In the genomic region with DNA sequence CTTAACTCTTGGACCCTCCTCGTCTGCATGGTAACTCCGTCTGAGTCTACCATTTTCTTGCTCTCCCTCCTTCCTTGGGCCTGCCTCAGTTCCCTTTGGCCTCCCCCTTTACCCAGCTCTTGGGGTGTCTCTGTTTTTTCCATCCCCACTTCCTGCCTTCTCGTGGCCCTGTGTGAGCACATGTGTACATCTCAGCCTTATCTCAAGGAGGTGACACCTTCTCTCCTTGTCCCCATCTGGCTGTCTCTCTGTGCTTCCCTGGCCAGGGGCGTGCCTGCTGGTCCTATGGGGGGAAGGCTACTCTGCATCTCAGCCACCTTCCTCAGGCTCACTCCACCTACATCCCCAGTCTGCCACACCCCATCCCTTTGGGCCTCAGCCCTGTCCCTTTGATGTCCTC, we compare ENCODE assay signal across 8 cellular contexts. TPM values are rescaled to one million over a fixed set of nuclear protein-coding genes. Genes with fewer than 3 reads are reported as not detected.
DNase-seq lines count a peak whose midpoint lies in the region; ATAC-seq and TF ChIP-seq lines count a peak whose summit lies in the region.

No MANE protein-coding gene starts in this region.

- no peaks in the 10 kb centered on the region for H3K36me3 ChIP-seq in RWPE2 (ENCODE audit: low read depth)

- no peak for TF ChIP-seq CTCF in RWPE2 (IDR thresholded peaks at IDR 0.05; ENCODE audit: poor library complexity, severe bottlenecking)

- ATAC-seq in RWPE2 (ENCODE audit: low read depth) = no peak
- ATAC-seq in effector memory CD8-positive, alpha-beta T cell (replicated peaks) = no peak
- peak; percentile 5 for ATAC-seq in sciatic nerve
- no peak for ATAC-seq in GM18868 (IDR thresholded peaks at IDR 0.05; ENCODE audit: unreplicated experiment)
- ATAC-seq in GM18873 (IDR thresholded peaks at IDR 0.05; ENCODE audit: low FRiP score, unreplicated experiment) = no peak

- peak overlapping the region; percentile 38 for H3K27ac ChIP-seq in RWPE2 (ENCODE audit: poor library complexity, severe bottlenecking)

- H3K9me3 ChIP-seq in RWPE2 (ENCODE audit: severe bottlenecking) = no peaks in the 10 kb centered on the region

- peaks cover 7% of the 10 kb centered on the region for H3K4me1 ChIP-seq in RWPE2 (ENCODE audit: insufficient read depth, poor library complexity, severe bottlenecking)

- H3K27me3 ChIP-seq in RWPE2 (ENCODE audit: insufficient read depth, poor library complexity, severe bottlenecking) = no peaks in the 10 kb centered on the region

- peak; percentile 46 for DNase-seq in GF-D8 (lab: John Stamatoyannopoulos, UW)
- DNase-seq in RWPE2 (ENCODE audit: low spot score) = no peak
- DNase-seq in effector memory CD8-positive, alpha-beta T cell = no peak
- DNase-seq in sciatic nerve (ENCODE audit: low spot score) = no peak
- no peak for DNase-seq in effector CD8-positive, alpha-beta T cell (lab: John Stamatoyannopoulos, UW)
- no peak for DNase-seq in NCI-H510A (lab: John Stamatoyannopoulos, UW)

- H3K4me3 ChIP-seq in RWPE2 (ENCODE audit: severe bottlenecking) = no peak overlapping the region

- peaks cover 27 to 28% of the 10 kb centered on the region in 2 donors for H3K4me1 Mint-ChIP-seq in effector memory CD8-positive, alpha-beta T cell (ENCODE audit: low read depth in 2 of 2)

- peaks cover 3 to 7% of the 10 kb centered on the region in 2 donors for H3K9me3 Mint-ChIP-seq in effector memory CD8-positive, alpha-beta T cell

- peaks cover 5% of the 10 kb centered on the region for H3K36me3 Mint-ChIP-seq in effector memory CD8-positive, alpha-beta T cell (ENCODE audit: insufficient read depth)

- intact Hi-C loops in sciatic nerve (cut with DNase I) = no loop called here

- peak overlapping the region; percentile 93 to 94 for H3K4me3 Mint-ChIP-seq in effector memory CD8-positive, alpha-beta T cell

- peak overlapping the region; percentile 90 to 94 for H3K27ac Mint-ChIP-seq in effector memory CD8-positive, alpha-beta T cell

- H3K27me3 Mint-ChIP-seq in effector memory CD8-positive, alpha-beta T cell = no peaks in the 10 kb centered on the region

RNA-seq across cellular contexts. Expression of a gene that starts 6.6 kb away (rescaled TPM):
- total RNA-seq in sciatic nerve = 13.3 TPM

RNA-seq across cellular contexts. Expression of a gene that starts 9.1 kb away (rescaled TPM):
- total RNA-seq in sciatic nerve = 36.6 TPM

RNA-seq across cellular contexts. Expression of a gene that starts 20.4 kb away (rescaled TPM):
- 13.1 TPM for total RNA-seq in sciatic nerve

RNA-seq across cellular contexts. Expression of a gene that starts 45.9 kb away (rescaled TPM):
- 21.8 TPM for total RNA-seq in sciatic nerve

RNA-seq across cellular contexts. Expression of a gene that starts 54.6 kb away (rescaled TPM):
- 17.8 TPM for total RNA-seq in sciatic nerve
